Comparison of ENCODE assay signal across 13 cellular contexts in genomic region chr1:94746635-94747525, GRCh38.
DNase-seq lines count a peak whose midpoint lies in the region; ATAC-seq and TF ChIP-seq lines count a peak whose summit lies in the region.
"Had no signal": no experiment of that assay in that cellular context is flagged by ENCODE, and none has a peak within 500 bp of the region (broad histone marks: within the 10 kb centered on the region; RNA-seq: fewer than 3 reads in every experiment).

No MANE protein-coding gene starts in this region.

- DNase-seq in RPMI7951 (ENCODE audit: low read depth): peak; percentile 96
- DNase-seq in fibroblast of the conjunctiva (ENCODE audit: low read depth): peak; percentile 43
- no peak for DNase-seq in omental fat pad (ENCODE audit: low spot score)
- DNase-seq in inferior parietal cortex (ENCODE audit: extremely low spot score): no peak
- DNase-seq in effector CD8-positive, alpha-beta T cell (lab: John Stamatoyannopoulos, UW): no peak
- DNase-seq in stimulated activated CD4-positive, alpha-beta T cell treated with anti-CD3 and anti-CD28 coated beads, Interleukin-15, amount 100 ng/mL, for 24 hours: no peak
- DNase-seq: activated CD4-positive, alpha-beta T cell treated with anti-CD3 and anti-CD28 coated beads, Interleukin-2, amount 10 ng/mL, durations not matched to agents 24 days and 14 days; activated T-cell treated with anti-CD3 and anti-CD28 coated beads, Interleukin-2, amount 50 U/mL, for 72 hours; DMS153; NCI-H1417 treated with DMSO at 0.1 percent for 48 hours; NCI-H524 treated with DMSO at 0.1 percent for 48 hours had no signal

- ATAC-seq in omental fat pad (ENCODE audit: low FRiP score) (peak; percentile 39), GM21786 (IDR thresholded peaks at IDR 0.05; ENCODE audit: unreplicated experiment) (no peak)
- ATAC-seq: activated T-cell treated with anti-CD3 and anti-CD28 coated beads, Interleukin-2, amount 50 U/mL, for 72 hours had no signal

- H3K27ac ChIP-seq in 22Rv1: 0 out of 2 replicates have a peak overlapping the region, but pooled peaks have one; percentile 15

- TF ChIP-seq CTCF in 22Rv1 (IDR thresholded peaks at IDR 0.05): no peak
- TF ChIP-seq CTCF in omental fat pad (IDR thresholded peaks at IDR 0.05): no peak

Comparison
In these comparisons a context has a peak if more than half of its experiments do, and no peak if none do; other contexts are left out.
1. DNase-seq: peak in RPMI7951 (single experiment) and fibroblast of the conjunctiva (single experiment); none in omental fat pad (single experiment), inferior parietal cortex (single experiment), effector CD8-positive, alpha-beta T cell (single experiment) and stimulated activated CD4-positive, alpha-beta T cell treated with anti-CD3 and anti-CD28 coated beads, Interleukin-15, amount 100 ng/mL, for 24 hours (single experiment).